In genomic region chr4:123073650-123074049, GRCh38 we compare ENCODE assay signal across 17 cellular contexts.
A peak's percentile ranks its signal among the peaks of the same experiment; 100 is the strongest.
DNase-seq lines count a peak whose midpoint lies in the region; ATAC-seq lines count a peak whose summit lies in the region.
"Had no signal": no experiment of that assay in that cellular context is flagged by ENCODE, and none has a peak within 500 bp of the region (broad histone marks: within the 10 kb centered on the region; RNA-seq: fewer than 3 reads in every experiment).

No MANE protein-coding gene starts in this region.

- peak; percentile 52 for ATAC-seq in GM18517 (IDR thresholded peaks at IDR 0.05; ENCODE audit: unreplicated experiment)
- ATAC-seq in GM21390 (IDR thresholded peaks at IDR 0.05; ENCODE audit: unreplicated experiment), result peak; percentile 73
- ATAC-seq in HG02885 (IDR thresholded peaks at IDR 0.05; ENCODE audit: poor library complexity, unreplicated experiment), result peak; percentile 61
- peak; percentile 58 for ATAC-seq in HG03469 (IDR thresholded peaks at IDR 0.05; ENCODE audit: unreplicated experiment)
- ATAC-seq in activated CD4-positive, CD25-positive, alpha-beta regulatory T cell treated with anti-CD3 and anti-CD28 coated beads, Interleukin-2, amount 50 U/mL, for 24 hours, result no peak
- ATAC-seq: A549 had no signal

- DNase-seq in cortex of kidney (lab: John Stamatoyannopoulos, UW) (no peak), occipital lobe (lab: John Stamatoyannopoulos, UW) (no peak), HuH-7 (ENCODE audit: low spot score) (no peak)
- DNase-seq: CD4-positive, alpha-beta memory T cell; NCI-H1417; NCI-H187; NCI-H2107; NCI-H510A; NCI-H774; OCI-M1; SHP77 had no signal

Comparison
In these comparisons a context has a peak if more than half of its experiments do, and no peak if none do; other contexts are left out.
1. ATAC-seq: peak in GM18517 (single experiment), GM21390 (single experiment), HG02885 (single experiment) and HG03469 (single experiment); none in activated CD4-positive, CD25-positive, alpha-beta regulatory T cell treated with anti-CD3 and anti-CD28 coated beads, Interleukin-2, amount 50 U/mL, for 24 hours (0 of 2).